In the genomic region with DNA sequence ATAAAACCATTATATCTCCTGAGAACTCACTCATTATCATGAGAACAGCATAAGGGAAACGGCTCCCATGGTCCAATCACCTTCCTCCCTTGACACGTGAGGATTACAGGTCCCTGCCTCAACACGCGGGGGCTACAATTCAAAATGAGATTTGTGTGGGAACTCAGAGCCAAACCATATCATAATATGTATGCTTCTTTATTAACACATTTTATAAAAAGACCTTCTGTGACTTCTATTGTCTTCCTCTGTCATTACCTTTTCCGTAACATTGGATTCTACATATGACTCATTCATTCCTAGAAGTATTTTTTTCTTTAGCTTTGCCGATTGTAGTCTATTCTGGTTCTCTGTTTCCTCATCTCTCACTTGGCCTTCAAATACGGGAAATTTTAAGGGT, we compare ENCODE assay signal across 35 cellular contexts.
"Had no signal": no experiment of that assay in that cellular context is flagged by ENCODE, and none has a peak within 500 bp of the region (broad histone marks: within the 10 kb centered on the region; RNA-seq: fewer than 3 reads in every experiment).

No MANE protein-coding gene starts in this region.

- H3K4me2 ChIP-seq: KMS-11 had no signal

- H3K36me3 ChIP-seq: MG63 had no signal

- DNase-seq: Karpas-422, Kasumi-1, MG63, MM.1S, MV-4-11, NCI-H1048, NCI-H1092, NCI-H1092 treated with DMSO at 0.1 percent for 48 hours, NCI-H1105, NCI-H1105 treated with DMSO at 0.1 percent for 48 hours, NCI-H1417, NCI-H1417 treated with DMSO at 0.1 percent for 48 hours, NCI-H1436, NCI-H1436 treated with DMSO at 0.1 percent for 48 hours, NCI-H146, NCI-H1694, NCI-H1694 treated with DMSO at 0.1 percent for 48 hours, NCI-H187, NCI-H187 treated with DMSO at 0.1 percent for 48 hours, NCI-H1930, NCI-H2029, NCI-H2029 treated with DMSO at 0.1 percent for 48 hours, NCI-H2081, NCI-H2081 treated with DMSO at 0.1 percent for 48 hours, NCI-H2107, NCI-H2171, NCI-H2171 treated with DMSO at 0.1 percent for 48 hours, NCI-H2227 treated with DMSO at 0.1 percent for 48 hours, NCI-H226, NCI-H345, NCI-H446, NCI-H446 treated with DMSO at 0.1 percent for 48 hours, NCI-H510A, NCI-H510A treated with DMSO at 0.1 percent for 48 hours had no signal

- H3K9me3 ChIP-seq: MG63 had no signal

- H3K27ac ChIP-seq: KMS-11 had no signal

- H3K27me3 ChIP-seq: MG63 had no signal

- H3K9ac ChIP-seq: KMS-11 had no signal

- H3K4me3 ChIP-seq: MG63 had no signal
